16 cellular contexts compared by ENCODE assay signal in genomic region chr5:88813805-88814584, GRCh38.
DNase-seq lines count a peak whose midpoint lies in the region; ATAC-seq, FAIRE-seq and TF ChIP-seq lines count a peak whose summit lies in the region.
"Had no signal": no experiment of that assay in that cellular context is flagged by ENCODE, and none has a peak within 500 bp of the region (broad histone marks: within the 10 kb centered on the region; RNA-seq: fewer than 3 reads in every experiment).

No MANE protein-coding gene starts in this region.

- no peak overlapping the region for H3K23ac ChIP-seq in mesendoderm (ENCODE audit: low read length)

- BruUV-seq in K562 (replicated peaks; lab: Mats Ljungman, UMichigan) = no TSS peak
- no TSS peak for BruUV-seq in mammary epithelial cell (replicated peaks; lab: Mats Ljungman, UMichigan)

- H3K9ac ChIP-seq in HUES64 (ENCODE audit: low read depth, low read length) = 0 out of 2 replicates have a peak overlapping the region, but pooled peaks have one; percentile 23
- H3K9ac ChIP-seq in K562 (ENCODE audit: insufficient read depth in 1 of 2, low read depth in 2 of 2, low read length in 2 of 2) = peak overlapping the region; percentile 40 to 69; a peak in 3 of 4 replicates
- no peak overlapping the region for H3K9ac ChIP-seq in mesendoderm (ENCODE audit: low read length)
- H3K9ac ChIP-seq in mammary epithelial cell (ENCODE audit: insufficient read depth, low read length) = no peak overlapping the region

- TF ChIP-seq POLR2A in K562 (conservative IDR thresholded peaks at IDR 0.05) = no peak

- peak; percentile 6 for FAIRE-seq in K562 (lab: Jason Lieb, UNC)

- peaks cover 100% of the 10 kb centered on the region for H3K79me2 ChIP-seq in DOHH2 (ENCODE audit: control insufficient read depth, low read length)
- peaks cover 47% of the 10 kb centered on the region for H3K79me2 ChIP-seq in K562 (ENCODE audit: control insufficient read depth, insufficient read depth, low read length)
- no peaks in the 10 kb centered on the region for H3K79me2 ChIP-seq in mesendoderm (ENCODE audit: control insufficient read depth, insufficient read depth, low read length)
- H3K79me2 ChIP-seq in mammary epithelial cell (ENCODE audit: insufficient read depth, low read length) = no peaks in the 10 kb centered on the region

- H3K4ac ChIP-seq in mesendoderm (ENCODE audit: low read depth, low read length) = no peak overlapping the region

- H2BK15ac ChIP-seq in mesendoderm (replicated peaks; ENCODE audit: low read depth) = no peak overlapping the region

- dilution Hi-C loops in mammary epithelial cell (cut with HindIII; ENCODE audit: low sequenced_read_pairs) = no loop called here

- 82% methylated on average over 16 of the region's 17 CpGs for WGBS in HUES64
- WGBS in K562 (ENCODE audit: insufficient coverage, low coverage, missing lambda C conversion rate) = 30% methylated on average over 17 of the region's 17 CpGs
- WGBS in mesendoderm (ENCODE audit: extremely low coverage, insufficient coverage, low lambda C conversion rate) = no CpG with 5 or more reads among the region's 17 CpGs
- 88% methylated on average over 16 of the region's 17 CpGs for WGBS in mammary epithelial cell (ENCODE audit: low coverage, missing lambda C conversion rate)

- peak overlapping the region; percentile 74 for H2AFZ ChIP-seq in K562 (ENCODE audit: low read depth, low read length)
- H2AFZ ChIP-seq in mammary epithelial cell (ENCODE audit: low read depth, low read length) = no peak overlapping the region

- H3K56ac ChIP-seq in mesendoderm (ENCODE audit: low read length) = no peak overlapping the region

- in situ Hi-C loops in K562 (cut with MboI) = no loop called here
- in situ Hi-C loops in mammary epithelial cell (cut with MboI; ENCODE audit: low sequenced_read_pairs in 2 of 2) = no loop called here

- intact Hi-C loops in K562 (cut with micrococcal nuclease) (no loop called here), mammary epithelial cell (cut with micrococcal nuclease) (no loop called here)

- H3K36me3 ChIP-seq in DOHH2 (ENCODE audit: control insufficient read depth, low read length) = peaks cover 97% of the 10 kb centered on the region
- H3K36me3 ChIP-seq in HUES64 (ENCODE audit: insufficient read depth, low read length) = no peaks in the 10 kb centered on the region
- peaks cover 7% of the 10 kb centered on the region; the same call in 2 of the 3 replicates for H3K36me3 ChIP-seq in K562 (ENCODE audit: control insufficient read depth, insufficient read depth, low read length)
- H3K36me3 ChIP-seq in mesendoderm (ENCODE audit: control insufficient read depth, insufficient read depth, low read length) = no peaks in the 10 kb centered on the region
- H3K36me3 ChIP-seq in mammary epithelial cell (ENCODE audit: insufficient read depth, low read length) = no peaks in the 10 kb centered on the region
- H3K36me3 ChIP-seq: BE2C, prostate gland, thoracic aorta had no signal

- no peaks in the 10 kb centered on the region for H3K9me2 ChIP-seq in DOHH2 (replicated peaks; ENCODE audit: control insufficient read depth, low read length)

- H4K20me1 ChIP-seq in DOHH2 (ENCODE audit: control insufficient read depth, insufficient read depth, low read depth, low read length) (peaks cover 15% of the 10 kb centered on the region), K562 (replicated peaks; ENCODE audit: control insufficient read depth, insufficient read depth, low read length) (no peaks in the 10 kb centered on the region), mammary epithelial cell (ENCODE audit: insufficient read depth, low read length) (no peaks in the 10 kb centered on the region)

- no peak for TF ChIP-seq CTCF in DOHH2 (IDR thresholded peaks at IDR 0.05; ENCODE audit: low read depth, low read length, poor library complexity, severe bottlenecking)
- TF ChIP-seq CTCF in K562 (IDR thresholded peaks at IDR 0.05 in 2 of 3, conservative IDR thresholded peaks at IDR 0.05 in 1 of 3; ENCODE audit: insufficient read depth in 2 of 3, low read depth in 1 of 3, low read length in 3 of 3) = no peak
- no peak for TF ChIP-seq CTCF in mammary epithelial cell (conservative IDR thresholded peaks at IDR 0.05 in 1 of 2, IDR thresholded peaks at IDR 0.05 in 1 of 2; ENCODE audit: extremely low read depth in 1 of 2, insufficient read depth in 1 of 2, low read depth in 1 of 2, low read length in 2 of 2)

- H3K9me1 ChIP-seq in K562 (ENCODE audit: control insufficient read depth, insufficient read depth, low read length) = no peaks in the 10 kb centered on the region

- H2BK5ac ChIP-seq in mesendoderm (ENCODE audit: low read length) = no peak overlapping the region

- no peak for TF ChIP-seq RAD21 in K562 (CRISPR knock-in tag; conservative IDR thresholded peaks at IDR 0.05 in 1 of 2, IDR thresholded peaks at IDR 0.05 in 1 of 2)

- H4K8ac ChIP-seq in mesendoderm (ENCODE audit: low read depth, low read length) = no peak overlapping the region

- DNase-seq in K562 (ENCODE audit: extremely low read depth in 1 of 4, low spot score in 3 of 4) (peak in 2 of 4 experiments; percentile 38 to 60), mesendoderm (peak; percentile 25), mammary epithelial cell (no peak), AG08395 (ENCODE audit: low spot score) (no peak)
- DNase-seq: activated CD4-positive, alpha-beta T cell treated with anti-CD3 and anti-CD28 coated beads, Interleukin-2, amount 50 U/mL, for 1 hour; activated gamma-delta T cell; BE2C; GDM1; HCEC 1CT; NCI-H526 treated with DMSO at 0.1 percent for 48 hours had no signal

- H3K9me3 ChIP-seq in DOHH2 (ENCODE audit: control insufficient read depth, insufficient read depth, low read length) = no peaks in the 10 kb centered on the region
- no peaks in the 10 kb centered on the region for H3K9me3 ChIP-seq in HUES64 (ENCODE audit: insufficient read depth, low read depth, low read length)
- H3K9me3 ChIP-seq in K562 (replicated peaks; ENCODE audit: control insufficient read depth, insufficient read depth, low read depth, low read length) = no peaks in the 10 kb centered on the region
- H3K9me3 ChIP-seq in mammary epithelial cell (replicated peaks; ENCODE audit: insufficient read depth, low read length) = no peaks in the 10 kb centered on the region
- H3K9me3 ChIP-seq: BE2C, prostate gland, thoracic aorta had no signal

- no peak overlapping the region for H3K27ac ChIP-seq in DOHH2 (ENCODE audit: low read depth, low read length)
- H3K27ac ChIP-seq in HUES64 (ENCODE audit: low read depth, low read length) = peak overlapping the region; percentile 20
- peak overlapping the region; percentile 59 for H3K27ac ChIP-seq in K562 (ENCODE audit: extremely low read depth, low read depth, low read length)
- no peak overlapping the region for H3K27ac ChIP-seq in mesendoderm (ENCODE audit: low read depth, low read length)
- H3K27ac ChIP-seq in mammary epithelial cell (ENCODE audit: insufficient read depth, low read depth, low read length) = no peak overlapping the region
- H3K27ac ChIP-seq: prostate gland had no signal

- H3K27me3 ChIP-seq in DOHH2 (ENCODE audit: control insufficient read depth, low read length) (no peaks in the 10 kb centered on the region), HUES64 (ENCODE audit: insufficient read depth, low read length) (no peaks in the 10 kb centered on the region), K562 (ENCODE audit: control insufficient read depth in 2 of 2, insufficient read depth in 2 of 2, low read length in 2 of 2) (no peaks in the 10 kb centered on the region), mesendoderm (ENCODE audit: insufficient read depth, low read length, poor library complexity) (no peaks in the 10 kb centered on the region), mammary epithelial cell (ENCODE audit: insufficient read depth, low read length) (no peaks in the 10 kb centered on the region)

- peak; percentile 36; the same call in 1 of the 2 replicates for TF ChIP-seq EP300 in K562 (IDR thresholded peaks at IDR 0.05; ENCODE audit: low read length)

- H3K4me1 ChIP-seq in DOHH2 (ENCODE audit: control insufficient read depth, low read length) (peaks cover 81% of the 10 kb centered on the region), HUES64 (ENCODE audit: insufficient read depth, low read length) (peaks cover 23% of the 10 kb centered on the region), K562 (replicated peaks in 1 of 2; ENCODE audit: control insufficient read depth in 2 of 2, insufficient read depth in 2 of 2, low read length in 2 of 2) (peaks cover 0 to 14% of the 10 kb centered on the region in 2 experiments; a peak in 4 of 5 replicates), mesendoderm (ENCODE audit: control insufficient read depth, low read depth, low read length) (no peaks in the 10 kb centered on the region), mammary epithelial cell (ENCODE audit: insufficient read depth, low read length) (no peaks in the 10 kb centered on the region)
- H3K4me1 ChIP-seq: BE2C, prostate gland had no signal

- H3F3A ChIP-seq in DOHH2 (ENCODE audit: control insufficient read depth, insufficient read depth) = no peaks in the 10 kb centered on the region

- no peak overlapping the region for H2AK5ac ChIP-seq in mesendoderm (ENCODE audit: low read length)

- H2BK120ac ChIP-seq in mesendoderm (ENCODE audit: low read depth, low read length) = no peak overlapping the region

- H3K18ac ChIP-seq in mesendoderm (ENCODE audit: low read length) = no peak overlapping the region

- H4K5ac ChIP-seq in mesendoderm (ENCODE audit: low read length) = no peak overlapping the region

- peak; percentile 83 for ATAC-seq in K562
- no peak for ATAC-seq in GM19452 (IDR thresholded peaks at IDR 0.05; ENCODE audit: unreplicated experiment)
- ATAC-seq in HG03520 (IDR thresholded peaks at IDR 0.05; ENCODE audit: unreplicated experiment) = no peak

- H3K4me3 ChIP-seq in DOHH2 (ENCODE audit: low read length) (peak overlapping the region; percentile 16), HUES64 (ENCODE audit: low read length) (no peak overlapping the region), K562 (no peak overlapping the region), mesendoderm (ENCODE audit: low read length) (no peak overlapping the region), mammary epithelial cell (replicated peaks in 1 of 3; ENCODE audit: insufficient read depth in 1 of 3, low read depth in 2 of 3, low read length in 3 of 3) (no peak overlapping the region)
- H3K4me3 ChIP-seq: prostate gland, thoracic aorta had no signal

- peak overlapping the region; percentile 94 for H3K4me2 ChIP-seq in DOHH2 (ENCODE audit: low read length)
- H3K4me2 ChIP-seq in K562 (ENCODE audit: insufficient read depth, low read length) = peak overlapping the region; percentile 2; the same call in 1 of the 2 replicates
- no peak overlapping the region for H3K4me2 ChIP-seq in mesendoderm (ENCODE audit: low read length)
- H3K4me2 ChIP-seq in mammary epithelial cell (ENCODE audit: insufficient read depth, low read depth, low read length) = no peak overlapping the region

- H3K79me1 ChIP-seq in mesendoderm (ENCODE audit: low read length) = no peaks in the 10 kb centered on the region

- POLR2A ChIA-PET in K562 (lab: Yijun Ruan, JAX) = interaction anchor here (1.0 kb wide), 1 partner anchor 26 kb away, joined by 3 read pairs; no protein-coding TSS in a partner anchor

- CTCF ChIA-PET in K562 (lab: Yijun Ruan, JAX; ENCODE audit: low intra/inter-chr PET ratio) (no interaction called here), mammary epithelial cell (lab: Charles Lee; ENCODE audit: low non-redundant PET) (no interaction called here)

TF ChIP-seq in K562, 482 proteins besides CTCF, POLR2A, EP300 and RAD21 (continues in another document):
- TF ChIP-seq EP400 (IDR thresholded peaks at IDR 0.05) = 0 out of 2 replicates have a peak, but pooled peaks have one; percentile 35

Comparison
In these comparisons a context has a peak if more than half of its experiments do, and no peak if none do; other contexts are left out.
1. H3K27ac ChIP-seq: peak in HUES64 (single experiment) and K562 (single experiment); none in DOHH2 (single experiment), mesendoderm (single experiment) and mammary epithelial cell (single experiment).
2. H3K4me2 ChIP-seq: peak in DOHH2 (single experiment) and K562 (single experiment); none in mesendoderm (single experiment) and mammary epithelial cell (single experiment).
3. H3K9ac ChIP-seq: peak in HUES64 (single experiment) and K562 (2 of 2); none in mesendoderm (single experiment) and mammary epithelial cell (single experiment).